2 cellular contexts compared by ENCODE assay signal in the genomic region with DNA sequence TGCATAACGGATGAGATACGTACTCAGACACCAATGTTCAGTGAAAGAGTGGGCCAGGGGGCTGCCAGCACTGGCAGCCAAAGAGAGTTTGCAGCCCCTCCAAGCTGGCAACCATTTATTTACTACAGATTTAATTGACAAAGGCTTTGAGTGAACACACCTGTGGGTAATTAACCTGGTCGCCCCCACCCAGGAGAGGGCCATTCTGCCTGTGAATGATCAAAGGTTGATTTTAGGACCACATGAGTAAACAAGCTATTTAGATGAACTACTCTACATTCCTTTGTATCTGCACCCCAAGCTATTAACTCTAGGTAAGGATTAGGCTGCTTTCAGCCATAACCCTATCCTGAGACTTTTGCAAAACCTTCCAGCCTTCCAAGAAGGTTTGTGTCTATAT.
TF ChIP-seq lines count a peak whose summit lies in the region.

No MANE protein-coding gene starts in this region.

TF ChIP-seq in WTC11, 78 proteins besides CTCF, POLR2A, EP300 and RAD21:
- TF ChIP-seq, protein P1, sequence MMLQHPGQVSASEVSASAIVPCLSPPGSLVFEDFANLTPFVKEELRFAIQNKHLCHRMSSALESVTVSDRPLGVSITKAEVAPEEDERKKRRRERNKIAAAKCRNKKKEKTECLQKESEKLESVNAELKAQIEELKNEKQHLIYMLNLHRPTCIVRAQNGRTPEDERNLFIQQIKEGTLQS (CRISPR knock-in tag; conservative IDR thresholded peaks at IDR 0.05): no peak
- no peak for TF ChIP-seq IRF2 (CRISPR knock-in tag; IDR thresholded peaks at IDR 0.05; ENCODE audit: borderline replicate concordance, low read depth)
- TF ChIP-seq NR3C1 (CRISPR knock-in tag; conservative IDR thresholded peaks at IDR 0.05; ENCODE audit: low read depth): no peak
- TF ChIP-seq, protein P2, sequence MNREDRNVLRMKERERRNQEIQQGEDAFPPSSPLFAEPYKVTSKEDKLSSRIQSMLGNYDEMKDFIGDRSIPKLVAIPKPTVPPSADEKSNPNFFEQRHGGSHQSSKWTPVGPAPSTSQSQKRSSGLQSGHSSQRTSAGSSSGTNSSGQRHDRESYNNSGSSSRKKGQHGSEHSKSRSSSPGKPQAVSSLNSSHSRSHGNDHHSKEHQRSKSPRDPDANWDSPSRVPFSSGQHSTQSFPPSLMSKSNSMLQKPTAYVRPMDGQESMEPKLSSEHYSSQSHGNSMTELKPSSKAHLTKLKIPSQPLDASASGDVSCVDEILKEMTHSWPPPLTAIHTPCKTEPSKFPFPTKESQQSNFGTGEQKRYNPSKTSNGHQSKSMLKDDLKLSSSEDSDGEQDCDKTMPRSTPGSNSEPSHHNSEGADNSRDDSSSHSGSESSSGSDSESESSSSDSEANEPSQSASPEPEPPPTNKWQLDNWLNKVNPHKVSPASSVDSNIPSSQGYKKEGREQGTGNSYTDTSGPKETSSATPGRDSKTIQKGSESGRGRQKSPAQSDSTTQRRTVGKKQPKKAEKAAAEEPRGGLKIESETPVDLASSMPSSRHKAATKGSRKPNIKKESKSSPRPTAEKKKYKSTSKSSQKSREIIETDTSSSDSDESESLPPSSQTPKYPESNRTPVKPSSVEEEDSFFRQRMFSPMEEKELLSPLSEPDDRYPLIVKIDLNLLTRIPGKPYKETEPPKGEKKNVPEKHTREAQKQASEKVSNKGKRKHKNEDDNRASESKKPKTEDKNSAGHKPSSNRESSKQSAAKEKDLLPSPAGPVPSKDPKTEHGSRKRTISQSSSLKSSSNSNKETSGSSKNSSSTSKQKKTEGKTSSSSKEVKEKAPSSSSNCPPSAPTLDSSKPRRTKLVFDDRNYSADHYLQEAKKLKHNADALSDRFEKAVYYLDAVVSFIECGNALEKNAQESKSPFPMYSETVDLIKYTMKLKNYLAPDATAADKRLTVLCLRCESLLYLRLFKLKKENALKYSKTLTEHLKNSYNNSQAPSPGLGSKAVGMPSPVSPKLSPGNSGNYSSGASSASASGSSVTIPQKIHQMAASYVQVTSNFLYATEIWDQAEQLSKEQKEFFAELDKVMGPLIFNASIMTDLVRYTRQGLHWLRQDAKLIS (CRISPR knock-in tag; IDR thresholded peaks at IDR 0.05; ENCODE audit: borderline replicate concordance): no peak
- TF ChIP-seq, protein P3, sequence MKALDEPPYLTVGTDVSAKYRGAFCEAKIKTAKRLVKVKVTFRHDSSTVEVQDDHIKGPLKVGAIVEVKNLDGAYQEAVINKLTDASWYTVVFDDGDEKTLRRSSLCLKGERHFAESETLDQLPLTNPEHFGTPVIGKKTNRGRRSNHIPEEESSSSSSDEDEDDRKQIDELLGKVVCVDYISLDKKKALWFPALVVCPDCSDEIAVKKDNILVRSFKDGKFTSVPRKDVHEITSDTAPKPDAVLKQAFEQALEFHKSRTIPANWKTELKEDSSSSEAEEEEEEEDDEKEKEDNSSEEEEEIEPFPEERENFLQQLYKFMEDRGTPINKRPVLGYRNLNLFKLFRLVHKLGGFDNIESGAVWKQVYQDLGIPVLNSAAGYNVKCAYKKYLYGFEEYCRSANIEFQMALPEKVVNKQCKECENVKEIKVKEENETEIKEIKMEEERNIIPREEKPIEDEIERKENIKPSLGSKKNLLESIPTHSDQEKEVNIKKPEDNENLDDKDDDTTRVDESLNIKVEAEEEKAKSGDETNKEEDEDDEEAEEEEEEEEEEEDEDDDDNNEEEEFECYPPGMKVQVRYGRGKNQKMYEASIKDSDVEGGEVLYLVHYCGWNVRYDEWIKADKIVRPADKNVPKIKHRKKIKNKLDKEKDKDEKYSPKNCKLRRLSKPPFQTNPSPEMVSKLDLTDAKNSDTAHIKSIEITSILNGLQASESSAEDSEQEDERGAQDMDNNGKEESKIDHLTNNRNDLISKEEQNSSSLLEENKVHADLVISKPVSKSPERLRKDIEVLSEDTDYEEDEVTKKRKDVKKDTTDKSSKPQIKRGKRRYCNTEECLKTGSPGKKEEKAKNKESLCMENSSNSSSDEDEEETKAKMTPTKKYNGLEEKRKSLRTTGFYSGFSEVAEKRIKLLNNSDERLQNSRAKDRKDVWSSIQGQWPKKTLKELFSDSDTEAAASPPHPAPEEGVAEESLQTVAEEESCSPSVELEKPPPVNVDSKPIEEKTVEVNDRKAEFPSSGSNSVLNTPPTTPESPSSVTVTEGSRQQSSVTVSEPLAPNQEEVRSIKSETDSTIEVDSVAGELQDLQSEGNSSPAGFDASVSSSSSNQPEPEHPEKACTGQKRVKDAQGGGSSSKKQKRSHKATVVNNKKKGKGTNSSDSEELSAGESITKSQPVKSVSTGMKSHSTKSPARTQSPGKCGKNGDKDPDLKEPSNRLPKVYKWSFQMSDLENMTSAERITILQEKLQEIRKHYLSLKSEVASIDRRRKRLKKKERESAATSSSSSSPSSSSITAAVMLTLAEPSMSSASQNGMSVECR (CRISPR knock-in tag; IDR thresholded peaks at IDR 0.05; ENCODE audit: borderline replicate concordance): no peak
- TF ChIP-seq, protein P4, sequence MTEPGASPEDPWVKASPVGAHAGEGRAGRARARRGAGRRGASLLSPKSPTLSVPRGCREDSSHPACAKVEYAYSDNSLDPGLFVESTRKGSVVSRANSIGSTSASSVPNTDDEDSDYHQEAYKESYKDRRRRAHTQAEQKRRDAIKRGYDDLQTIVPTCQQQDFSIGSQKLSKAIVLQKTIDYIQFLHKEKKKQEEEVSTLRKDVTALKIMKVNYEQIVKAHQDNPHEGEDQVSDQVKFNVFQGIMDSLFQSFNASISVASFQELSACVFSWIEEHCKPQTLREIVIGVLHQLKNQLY (CRISPR knock-in tag; IDR thresholded peaks at IDR 0.05): no peak
- TF ChIP-seq, protein P5, sequence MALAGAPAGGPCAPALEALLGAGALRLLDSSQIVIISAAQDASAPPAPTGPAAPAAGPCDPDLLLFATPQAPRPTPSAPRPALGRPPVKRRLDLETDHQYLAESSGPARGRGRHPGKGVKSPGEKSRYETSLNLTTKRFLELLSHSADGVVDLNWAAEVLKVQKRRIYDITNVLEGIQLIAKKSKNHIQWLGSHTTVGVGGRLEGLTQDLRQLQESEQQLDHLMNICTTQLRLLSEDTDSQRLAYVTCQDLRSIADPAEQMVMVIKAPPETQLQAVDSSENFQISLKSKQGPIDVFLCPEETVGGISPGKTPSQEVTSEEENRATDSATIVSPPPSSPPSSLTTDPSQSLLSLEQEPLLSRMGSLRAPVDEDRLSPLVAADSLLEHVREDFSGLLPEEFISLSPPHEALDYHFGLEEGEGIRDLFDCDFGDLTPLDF (CRISPR knock-in tag; IDR thresholded peaks at IDR 0.05): no peak
- no peak for TF ChIP-seq FOXJ3 (CRISPR knock-in tag; IDR thresholded peaks at IDR 0.05; ENCODE audit: borderline replicate concordance)
- TF ChIP-seq ETV6 (CRISPR knock-in tag; IDR thresholded peaks at IDR 0.05): no peak

TF ChIP-seq in HepG2, 621 proteins besides CTCF, POLR2A, EP300 and RAD21:
- no peak for TF ChIP-seq ZSCAN31 (CRISPR knock-in tag; IDR thresholded peaks at IDR 0.05; ENCODE audit: low read depth)
- TF ChIP-seq, protein P6, sequence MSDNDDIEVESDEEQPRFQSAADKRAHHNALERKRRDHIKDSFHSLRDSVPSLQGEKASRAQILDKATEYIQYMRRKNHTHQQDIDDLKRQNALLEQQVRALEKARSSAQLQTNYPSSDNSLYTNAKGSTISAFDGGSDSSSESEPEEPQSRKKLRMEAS (IDR thresholded peaks at IDR 0.05): no peak
- TF ChIP-seq, protein P7, sequence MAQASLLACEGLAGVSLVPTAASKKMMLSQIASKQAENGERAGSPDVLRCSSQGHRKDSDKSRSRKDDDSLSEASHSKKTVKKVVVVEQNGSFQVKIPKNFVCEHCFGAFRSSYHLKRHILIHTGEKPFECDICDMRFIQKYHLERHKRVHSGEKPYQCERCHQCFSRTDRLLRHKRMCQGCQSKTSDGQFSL (CRISPR knock-in tag; IDR thresholded peaks at IDR 0.05): no peak
- no peak for TF ChIP-seq TBP (CRISPR knock-in tag; IDR thresholded peaks at IDR 0.05)
- no peak for TF ChIP-seq RELA (CRISPR knock-in tag; IDR thresholded peaks at IDR 0.05)
- TF ChIP-seq ZNF501 (CRISPR knock-in tag; IDR thresholded peaks at IDR 0.05): no peak
- TF ChIP-seq, protein P8, sequence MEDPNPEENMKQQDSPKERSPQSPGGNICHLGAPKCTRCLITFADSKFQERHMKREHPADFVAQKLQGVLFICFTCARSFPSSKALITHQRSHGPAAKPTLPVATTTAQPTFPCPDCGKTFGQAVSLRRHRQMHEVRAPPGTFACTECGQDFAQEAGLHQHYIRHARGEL (CRISPR knock-in tag; IDR thresholded peaks at IDR 0.05): no peak
- no peak for TF ChIP-seq FOXA3 (CRISPR knock-in tag; IDR thresholded peaks at IDR 0.05)
- no peak for TF ChIP-seq BRD4 (CRISPR knock-in tag; IDR thresholded peaks at IDR 0.05)
- TF ChIP-seq ZFP36L1 (CRISPR knock-in tag; IDR thresholded peaks at IDR 0.05): no peak
- no peak for TF ChIP-seq PHF21A (CRISPR knock-in tag; IDR thresholded peaks at IDR 0.05)
- no peak for TF ChIP-seq ATF1 (CRISPR knock-in tag; IDR thresholded peaks at IDR 0.05)
- no peak for TF ChIP-seq CENPT (CRISPR knock-in tag; IDR thresholded peaks at IDR 0.05; ENCODE audit: low read depth)
- TF ChIP-seq, protein P9, sequence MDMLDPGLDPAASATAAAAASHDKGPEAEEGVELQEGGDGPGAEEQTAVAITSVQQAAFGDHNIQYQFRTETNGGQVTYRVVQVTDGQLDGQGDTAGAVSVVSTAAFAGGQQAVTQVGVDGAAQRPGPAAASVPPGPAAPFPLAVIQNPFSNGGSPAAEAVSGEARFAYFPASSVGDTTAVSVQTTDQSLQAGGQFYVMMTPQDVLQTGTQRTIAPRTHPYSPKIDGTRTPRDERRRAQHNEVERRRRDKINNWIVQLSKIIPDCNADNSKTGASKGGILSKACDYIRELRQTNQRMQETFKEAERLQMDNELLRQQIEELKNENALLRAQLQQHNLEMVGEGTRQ (IDR thresholded peaks at IDR 0.05; ENCODE audit: low read depth, low read length): no peak
- TF ChIP-seq, protein P9 (CRISPR knock-in tag; IDR thresholded peaks at IDR 0.05; ENCODE audit: borderline replicate concordance): no peak
- no peak for TF ChIP-seq TCF7 (IDR thresholded peaks at IDR 0.05; ENCODE audit: low read depth)
